ENCODE assay signal across 14 cellular contexts in genomic region chr3:126181398-126181725, GRCh38. TPM values are rescaled to one million over a fixed set of nuclear protein-coding genes. Genes with fewer than 3 reads are reported as not detected.
DNase-seq lines count a peak whose midpoint lies in the region; ATAC-seq and TF ChIP-seq lines count a peak whose summit lies in the region.
"Had no signal": no experiment of that assay in that cellular context is flagged by ENCODE, and none has a peak within 500 bp of the region (broad histone marks: within the 10 kb centered on the region; RNA-seq: fewer than 3 reads in every experiment).

No MANE protein-coding gene starts in this region.

- H3K36me3 ChIP-seq in urinary bladder (ENCODE audit: insufficient read depth) = no peaks in the 10 kb centered on the region

- H3K9me3 Mint-ChIP-seq in activated naive CD8-positive, alpha-beta T cell (ENCODE audit: low read depth) = no peaks in the 10 kb centered on the region
- H3K9me3 Mint-ChIP-seq in activated naive CD8-positive, alpha-beta T cell treated with anti-CD3 and anti-CD28 coated beads for 36 hours = no peaks in the 10 kb centered on the region
- no peaks in the 10 kb centered on the region for H3K9me3 Mint-ChIP-seq in nephron progenitor cell
- H3K9me3 Mint-ChIP-seq: activated CD4-positive, alpha-beta T cell treated with anti-CD3 and anti-CD28 coated beads, Interleukin-2, amount 10 ng/mL, durations not matched to agents 24 days and 14 days; activated naive CD8-positive, alpha-beta T cell treated with anti-CD3 and anti-CD28 coated beads, Interleukin-2, amount 10 ng/mL, durations not matched to agents 7 days and 5 days had no signal

- no peaks in the 10 kb centered on the region for H3K4me1 ChIP-seq in urinary bladder (ENCODE audit: insufficient read depth)

- WGBS in urinary bladder = 17% methylated on average over 1 of the region's 1 CpG

- H3K27ac Mint-ChIP-seq in activated naive CD8-positive, alpha-beta T cell = no peak overlapping the region
- no peak overlapping the region for H3K27ac Mint-ChIP-seq in activated naive CD8-positive, alpha-beta T cell treated with anti-CD3 and anti-CD28 coated beads for 36 hours
- H3K27ac Mint-ChIP-seq in nephron progenitor cell = peak overlapping the region; percentile 50
- H3K27ac Mint-ChIP-seq: activated CD4-positive, alpha-beta T cell treated with anti-CD3 and anti-CD28 coated beads, Interleukin-2, amount 10 ng/mL, durations not matched to agents 24 days and 14 days; activated naive CD8-positive, alpha-beta T cell treated with anti-CD3 and anti-CD28 coated beads, Interleukin-2, amount 10 ng/mL, durations not matched to agents 7 days and 5 days had no signal

- no peak for TF ChIP-seq CTCF in nephron progenitor cell (IDR thresholded peaks at IDR 0.05)

- DNase-seq in activated naive CD8-positive, alpha-beta T cell treated with anti-CD3 and anti-CD28 coated beads for 36 hours = no peak
- DNase-seq in epithelial cell of prostate (ENCODE audit: low read depth, low spot score) (no peak), nephron progenitor cell (no peak), cerebellar cortex (ENCODE audit: low spot score) (no peak), amniotic stem cell (lab: John Stamatoyannopoulos, UW) (no peak)
- DNase-seq: activated CD4-positive, alpha-beta T cell treated with anti-CD3 and anti-CD28 coated beads, Interleukin-2, amount 10 ng/mL, durations not matched to agents 24 days and 14 days; activated naive CD8-positive, alpha-beta T cell treated with anti-CD3 and anti-CD28 coated beads, Interleukin-2, amount 10 ng/mL, durations not matched to agents 7 days and 5 days had no signal

- H3K4me1 Mint-ChIP-seq in activated naive CD8-positive, alpha-beta T cell (ENCODE audit: low read depth) = peaks cover 9% of the 10 kb centered on the region
- no peaks in the 10 kb centered on the region for H3K4me1 Mint-ChIP-seq in activated naive CD8-positive, alpha-beta T cell treated with anti-CD3 and anti-CD28 coated beads for 36 hours
- H3K4me1 Mint-ChIP-seq in nephron progenitor cell = peaks cover 23% of the 10 kb centered on the region
- H3K4me1 Mint-ChIP-seq: activated CD4-positive, alpha-beta T cell treated with anti-CD3 and anti-CD28 coated beads, Interleukin-2, amount 10 ng/mL, durations not matched to agents 24 days and 14 days had no signal

- no peaks in the 10 kb centered on the region for H3K36me3 Mint-ChIP-seq in activated naive CD8-positive, alpha-beta T cell
- H3K36me3 Mint-ChIP-seq in activated naive CD8-positive, alpha-beta T cell treated with anti-CD3 and anti-CD28 coated beads for 36 hours = no peaks in the 10 kb centered on the region
- H3K36me3 Mint-ChIP-seq in nephron progenitor cell (ENCODE audit: low read depth) = no peaks in the 10 kb centered on the region
- H3K36me3 Mint-ChIP-seq: activated naive CD8-positive, alpha-beta T cell treated with anti-CD3 and anti-CD28 coated beads, Interleukin-2, amount 10 ng/mL, durations not matched to agents 7 days and 5 days had no signal

- H3K4me3 Mint-ChIP-seq in activated naive CD8-positive, alpha-beta T cell = peak overlapping the region; percentile 6
- H3K4me3 Mint-ChIP-seq in activated naive CD8-positive, alpha-beta T cell treated with anti-CD3 and anti-CD28 coated beads for 36 hours = no peak overlapping the region
- H3K4me3 Mint-ChIP-seq in nephron progenitor cell = peak overlapping the region; percentile 84
- H3K4me3 Mint-ChIP-seq: activated CD4-positive, alpha-beta T cell treated with anti-CD3 and anti-CD28 coated beads, Interleukin-2, amount 10 ng/mL, durations not matched to agents 24 days and 14 days; activated naive CD8-positive, alpha-beta T cell treated with anti-CD3 and anti-CD28 coated beads, Interleukin-2, amount 10 ng/mL, durations not matched to agents 7 days and 5 days had no signal

- H3K27ac ChIP-seq in epithelial cell of prostate = peak overlapping the region; percentile 76
- peak overlapping the region; percentile 93 for H3K27ac ChIP-seq in urinary bladder (ENCODE audit: low read depth)
- H3K27ac ChIP-seq: KMS-11, SK-N-MC had no signal

- no peak for ATAC-seq in GM21526 (IDR thresholded peaks at IDR 0.05; ENCODE audit: low FRiP score, unreplicated experiment)

- peaks cover 20% of the 10 kb centered on the region for H3K27me3 Mint-ChIP-seq in activated naive CD8-positive, alpha-beta T cell
- H3K27me3 Mint-ChIP-seq in activated naive CD8-positive, alpha-beta T cell treated with anti-CD3 and anti-CD28 coated beads for 36 hours = peaks cover 37% of the 10 kb centered on the region
- H3K27me3 Mint-ChIP-seq in nephron progenitor cell (ENCODE audit: low read depth, poor library complexity) = peaks cover 52% of the 10 kb centered on the region

- H3K4me3 ChIP-seq in urinary bladder (ENCODE audit: low read depth, low read length) = peak overlapping the region; percentile 59
- H3K4me3 ChIP-seq: SK-N-MC had no signal

RNA-seq across cellular contexts. Expression of gene ALDH1L1, which starts 1.0 kb away (rescaled TPM):
- not detected for total RNA-seq in activated naive CD8-positive, alpha-beta T cell treated with anti-CD3 and anti-CD28 coated beads for 36 hours
- 11.5 TPM for total RNA-seq in urinary bladder
- polyA plus RNA-seq in urinary bladder = 24.0 TPM
- total RNA-seq: activated CD4-positive, alpha-beta T cell treated with anti-CD3 and anti-CD28 coated beads, Interleukin-2, amount 10 ng/mL, durations not matched to agents 24 days and 14 days; activated naive CD8-positive, alpha-beta T cell treated with anti-CD3 and anti-CD28 coated beads, Interleukin-2, amount 10 ng/mL, durations not matched to agents 7 days and 5 days; lung microvascular endothelial cell had no signal
- polyA plus RNA-seq: AG04450 had no signal

Comparison
In these comparisons a context has a peak if more than half of its experiments do, and no peak if none do; other contexts are left out.
1. RNA of gene ALDH1L1, which starts 1.0 kb away (total RNA-seq): 11.5 TPM in urinary bladder (single experiment); not detected in activated naive CD8-positive, alpha-beta T cell treated with anti-CD3 and anti-CD28 coated beads for 36 hours; every median in the first group is over 10 times any median in the second.